In the genomic region with DNA sequence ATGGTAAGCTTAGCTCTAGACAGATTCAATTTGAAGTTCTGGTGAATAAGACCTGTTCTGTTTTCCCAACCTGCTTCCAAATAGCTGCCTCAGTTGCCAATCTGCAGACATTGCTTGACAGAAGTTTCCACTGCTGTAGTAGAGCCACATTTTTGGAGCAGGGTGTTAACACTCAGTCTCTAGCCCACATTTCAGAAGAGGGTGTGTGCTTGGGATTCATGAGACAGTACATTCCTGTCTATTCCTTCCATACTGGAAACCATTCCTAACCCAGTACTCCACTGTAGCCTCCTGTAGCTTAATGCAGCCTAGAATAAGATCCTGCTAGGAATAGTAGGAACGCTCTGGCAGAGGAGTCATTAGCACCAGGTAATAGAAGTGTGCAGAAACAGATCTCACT, we compare ENCODE assay signal across 29 cellular contexts.
"Had no signal": no experiment of that assay in that cellular context is flagged by ENCODE, and none has a peak within 500 bp of the region (broad histone marks: within the 10 kb centered on the region; RNA-seq: fewer than 3 reads in every experiment).

No MANE protein-coding gene starts in this region.

- H3K36me3 ChIP-seq: heart left ventricle, left ventricle myocardium inferior, pancreas, prostate gland, spleen, thyroid gland, transverse colon, upper lobe of left lung had no signal

- H3K9me3 ChIP-seq: heart left ventricle, left ventricle myocardium inferior, mucosa of descending colon, pancreas, prostate gland, testis, thyroid gland, transverse colon, upper lobe of left lung had no signal

- H3K4me3 ChIP-seq: heart left ventricle, left ventricle myocardium inferior, lung, mucosa of descending colon, pancreas, prostate gland, spleen, testis, thyroid gland, transverse colon, upper lobe of left lung had no signal

- DNase-seq: glutamatergic neuron; heart left ventricle; hypothalamus; immature natural killer cell; left ventricle myocardium inferior; mesendoderm; midbrain; mucosa of descending colon; naive B cell; natural killer cell; pancreas; posterior cingulate gyrus; retina; right cardiac atrium; small intestine; spleen; stimulated activated CD4-positive, alpha-beta T cell treated with anti-CD3 and anti-CD28 coated beads, Interleukin-4, amount 100 ng/mL, for 4 hours; stimulated activated CD8-positive, alpha-beta memory T cell treated with anti-CD3 and anti-CD28 coated beads, Interleukin-4, amount 100 ng/mL, for 48 hours; stimulated activated naive CD4-positive, alpha-beta T cell treated with Interleukin-2 at 50 U/mL for 16 hours; stimulated activated naive CD8-positive, alpha-beta T cell treated with anti-CD3 and anti-CD28 coated beads, Interleukin-15, amount 100 ng/mL, for 72 hours; substantia nigra; testis; thyroid gland; transverse colon; upper lobe of left lung had no signal

- H3K4me1 ChIP-seq: pancreas, prostate gland, spleen, testis, thyroid gland, transverse colon, upper lobe of left lung had no signal

- H3K27me3 ChIP-seq: heart left ventricle, pancreas, spleen, testis, thyroid gland, transverse colon, upper lobe of left lung had no signal

- H3K27ac ChIP-seq: heart left ventricle, left ventricle myocardium inferior, pancreas, prostate gland, spleen, testis, thyroid gland, transverse colon, upper lobe of left lung had no signal

- ATAC-seq: mucosa of descending colon; natural killer cell; pancreas; right cardiac atrium; sciatic nerve; stimulated activated memory B cell treated with anti-CD40 and anti-IgM and Interleukin-4, amounts not matched to agents 10 μg/mL and 1 μg/mL and 100 μg/mL, for 72 hours; stimulated activated naive CD8-positive, alpha-beta T cell treated with anti-CD3 and anti-CD28 coated beads, Interleukin-15, amount 100 ng/mL, for 72 hours had no signal
